ENCODE assay signal across 1 cellular context in the genomic region with DNA sequence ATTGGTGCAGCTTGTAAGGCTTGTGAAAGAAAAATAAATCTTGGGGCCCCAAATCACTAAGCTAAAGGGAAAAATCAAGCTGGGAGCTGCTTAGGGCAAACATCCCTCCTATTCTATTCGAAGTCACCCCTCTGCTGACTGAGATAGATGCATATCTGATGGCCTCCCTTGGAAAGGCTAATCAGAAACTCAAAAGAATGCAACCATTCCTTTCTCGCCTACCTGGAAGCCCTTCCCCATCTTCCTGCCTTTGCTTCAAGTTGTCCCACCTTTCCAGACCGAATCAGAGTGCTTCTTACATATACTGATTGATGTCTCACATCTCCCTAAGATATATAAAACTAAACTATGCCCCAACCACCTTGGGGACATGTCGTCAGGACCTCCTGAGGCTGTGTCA.
TF ChIP-seq lines count a peak whose summit lies in the region.

No MANE protein-coding gene starts in this region.

TF ChIP-seq in HCT116, 20 proteins besides CTCF, POLR2A, EP300 and RAD21 (continued from another document):
- TF ChIP-seq ZBTB33 (IDR thresholded peaks at IDR 0.05; ENCODE audit: extremely low read depth, insufficient replicate concordance, low read length) (no peak), EZH2phosphoT487 (IDR thresholded peaks at IDR 0.05; ENCODE audit: borderline replicate concordance) (no peak), SIN3A (IDR thresholded peaks at IDR 0.05; ENCODE audit: low read depth) (no peak), REST (IDR thresholded peaks at IDR 0.05; ENCODE audit: low read depth) (no peak), EZH2 (IDR thresholded peaks at IDR 0.05) (no peak), ATF3 (IDR thresholded peaks at IDR 0.05) (no peak), ZFX (IDR thresholded peaks at IDR 0.05) (no peak), SP1 (IDR thresholded peaks at IDR 0.05; ENCODE audit: low read depth) (no peak)
